ENCODE assay signal across 19 cellular contexts in genomic region chr7:99457646-99458493, GRCh38. TPM values are rescaled to one million over a fixed set of nuclear protein-coding genes. Genes with fewer than 3 reads are reported as not detected.
DNase-seq lines count a peak whose midpoint lies in the region; ATAC-seq and TF ChIP-seq lines count a peak whose summit lies in the region.
"Had no signal": no experiment of that assay in that cellular context is flagged by ENCODE, and none has a peak within 500 bp of the region (broad histone marks: within the 10 kb centered on the region; RNA-seq: fewer than 3 reads in every experiment).

No MANE protein-coding gene starts in this region.

- peaks cover 85% of the 10 kb centered on the region for H3K36me3 ChIP-seq in endodermal cell (ENCODE audit: control insufficient read depth, insufficient read depth, low read length)

- H3K27me3 Mint-ChIP-seq in activated CD8-positive, alpha-beta T cell treated with anti-CD3 and anti-CD28 coated beads for 36 hours = no peaks in the 10 kb centered on the region
- H3K27me3 Mint-ChIP-seq in activated CD8-positive, alpha-beta T cell treated with anti-CD3 and anti-CD28 coated beads, Interleukin-2, amount 10 ng/mL, durations not matched to agents 7 days and 5 days (ENCODE audit: low read depth) = no peaks in the 10 kb centered on the region
- H3K27me3 Mint-ChIP-seq in endodermal cell (ENCODE audit: insufficient read depth) = no peaks in the 10 kb centered on the region
- no peaks in the 10 kb centered on the region for H3K27me3 Mint-ChIP-seq in activated naive CD4-positive, alpha-beta T cell treated with anti-CD3 and anti-CD28 coated beads, Interleukin-2, amount 10 ng/mL, durations not matched to agents 7 days and 5 days
- H3K27me3 Mint-ChIP-seq: activated CD4-positive, alpha-beta T cell treated with anti-CD3 and anti-CD28 coated beads, Interleukin-2, amount 10 ng/mL, durations not matched to agents 7 days and 5 days had no signal

- WGBS in endodermal cell (ENCODE audit: insufficient coverage in 1 of 2, insufficient read length in 1 of 2), 2 experiments = 93 to 95% methylated on average over 19 to 27 of the region's 27 CpGs

- CTCF ChIA-PET in activated CD8-positive, alpha-beta T cell treated with anti-CD3 and anti-CD28 coated beads for 36 hours (lab: Charles Lee) = interaction anchor here (1.0 kb wide), 1 partner anchor 46 kb away, joined by 3 read pairs; the partner anchor contains the start of gene ZKSCAN5
- CTCF ChIA-PET in activated CD8-positive, alpha-beta T cell treated with anti-CD3 and anti-CD28 coated beads, Interleukin-2, amount 10 ng/mL, durations not matched to agents 7 days and 5 days (lab: Charles Lee) = no interaction called here
- CTCF ChIA-PET in activated naive CD4-positive, alpha-beta T cell treated with anti-CD3 and anti-CD28 coated beads, Interleukin-2, amount 10 ng/mL, durations not matched to agents 7 days and 5 days (lab: Charles Lee) = interaction anchor here (1.2 kb wide), 1 partner anchor 28 kb away, joined by 3 read pairs; no protein-coding TSS in a partner anchor

- no peak for DNase-seq in activated CD8-positive, alpha-beta T cell treated with anti-CD3 and anti-CD28 coated beads for 36 hours
- DNase-seq in activated CD8-positive, alpha-beta T cell treated with anti-CD3 and anti-CD28 coated beads, Interleukin-2, amount 10 ng/mL, durations not matched to agents 7 days and 5 days = no peak
- DNase-seq in endodermal cell (no peak), sciatic nerve (ENCODE audit: low spot score) (no peak), putamen (ENCODE audit: low spot score) (no peak)
- no peak for DNase-seq in activated naive CD4-positive, alpha-beta T cell treated with anti-CD3 and anti-CD28 coated beads, Interleukin-2, amount 10 ng/mL, durations not matched to agents 7 days and 5 days
- DNase-seq: activated CD4-positive, alpha-beta T cell treated with anti-CD3 and anti-CD28 coated beads, Interleukin-2, amount 10 ng/mL, durations not matched to agents 7 days and 5 days; activated CD8-positive, alpha-beta memory T cell treated with anti-CD3 and anti-CD28 coated beads, Interleukin-2, amount 50 U/mL, for 4 hours; activated effector memory CD4-positive, alpha-beta T cell treated with anti-CD3 and anti-CD28 coated beads, Interleukin-2, amount 50 U/mL, for 16 hours; adrenal gland; immature natural killer cell; MV-4-11; NCI-H1694 treated with DMSO at 0.1 percent for 48 hours; NCI-H2227 treated with DMSO at 0.1 percent for 48 hours; PC-3; SIG-M5; stimulated activated CD4-positive, alpha-beta T cell treated with anti-CD3 and anti-CD28 coated beads, Interleukin-4, amount 100 ng/mL, for 4 hours had no signal

- H3K4me3 Mint-ChIP-seq in activated CD8-positive, alpha-beta T cell treated with anti-CD3 and anti-CD28 coated beads for 36 hours = no peak overlapping the region
- H3K4me3 Mint-ChIP-seq in activated CD8-positive, alpha-beta T cell treated with anti-CD3 and anti-CD28 coated beads, Interleukin-2, amount 10 ng/mL, durations not matched to agents 7 days and 5 days = no peak overlapping the region
- H3K4me3 Mint-ChIP-seq in endodermal cell = no peak overlapping the region
- no peak overlapping the region for H3K4me3 Mint-ChIP-seq in activated naive CD4-positive, alpha-beta T cell treated with anti-CD3 and anti-CD28 coated beads, Interleukin-2, amount 10 ng/mL, durations not matched to agents 7 days and 5 days
- H3K4me3 Mint-ChIP-seq: activated CD4-positive, alpha-beta T cell treated with anti-CD3 and anti-CD28 coated beads, Interleukin-2, amount 10 ng/mL, durations not matched to agents 7 days and 5 days; immature natural killer cell; T-helper 1 cell treated with Interleukin-12 subunit alpha and Interleukin-12 subunit beta and Interleukin-4 antibody, amounts not matched to agents 30 μg/mL and 1 μg/mL, for 36 hours had no signal

- no peaks in the 10 kb centered on the region for H3K9me3 ChIP-seq in endodermal cell (ENCODE audit: control insufficient read depth, low read length)
- H3K9me3 ChIP-seq: adrenal gland had no signal

- no peaks in the 10 kb centered on the region for H3K27me3 ChIP-seq in endodermal cell (ENCODE audit: control insufficient read depth, insufficient read depth, low read length, poor library complexity, severe bottlenecking)
- H3K27me3 ChIP-seq: adrenal gland had no signal

- no peaks in the 10 kb centered on the region for H3K4me1 ChIP-seq in endodermal cell (ENCODE audit: control insufficient read depth, insufficient read depth, low read length)

- peaks cover 38% of the 10 kb centered on the region for H3K36me3 Mint-ChIP-seq in activated CD8-positive, alpha-beta T cell treated with anti-CD3 and anti-CD28 coated beads for 36 hours (ENCODE audit: low read depth)
- H3K36me3 Mint-ChIP-seq in activated CD8-positive, alpha-beta T cell treated with anti-CD3 and anti-CD28 coated beads, Interleukin-2, amount 10 ng/mL, durations not matched to agents 7 days and 5 days (ENCODE audit: low read depth) = peaks cover 67% of the 10 kb centered on the region
- H3K36me3 Mint-ChIP-seq in endodermal cell (ENCODE audit: low read depth) = peaks cover 86% of the 10 kb centered on the region
- peaks cover 55% of the 10 kb centered on the region for H3K36me3 Mint-ChIP-seq in activated naive CD4-positive, alpha-beta T cell treated with anti-CD3 and anti-CD28 coated beads, Interleukin-2, amount 10 ng/mL, durations not matched to agents 7 days and 5 days

- H3K4me3 ChIP-seq in endodermal cell (ENCODE audit: low read length) = no peak overlapping the region
- H3K4me3 ChIP-seq: adrenal gland had no signal

- intact Hi-C loops in activated CD8-positive, alpha-beta T cell treated with anti-CD3 and anti-CD28 coated beads for 36 hours (cut with micrococcal nuclease) = no loop called here
- intact Hi-C loops in sciatic nerve (cut with DNase I) = no loop called here

- POLR2A ChIA-PET in activated CD8-positive, alpha-beta T cell treated with anti-CD3 and anti-CD28 coated beads for 36 hours (lab: Charles Lee) = interaction anchor here (1.8 kb wide), 1 partner anchor 14 kb away, joined by 8 read pairs; no protein-coding TSS in a partner anchor
- POLR2A ChIA-PET in activated CD8-positive, alpha-beta T cell treated with anti-CD3 and anti-CD28 coated beads, Interleukin-2, amount 10 ng/mL, durations not matched to agents 7 days and 5 days (lab: Charles Lee) = no interaction called here

- H3K9me3 Mint-ChIP-seq in activated CD8-positive, alpha-beta T cell treated with anti-CD3 and anti-CD28 coated beads for 36 hours = no peaks in the 10 kb centered on the region
- no peaks in the 10 kb centered on the region for H3K9me3 Mint-ChIP-seq in activated CD8-positive, alpha-beta T cell treated with anti-CD3 and anti-CD28 coated beads, Interleukin-2, amount 10 ng/mL, durations not matched to agents 7 days and 5 days (ENCODE audit: insufficient read depth)
- H3K9me3 Mint-ChIP-seq in endodermal cell = peaks cover 3% of the 10 kb centered on the region
- no peaks in the 10 kb centered on the region for H3K9me3 Mint-ChIP-seq in activated naive CD4-positive, alpha-beta T cell treated with anti-CD3 and anti-CD28 coated beads, Interleukin-2, amount 10 ng/mL, durations not matched to agents 7 days and 5 days
- H3K9me3 Mint-ChIP-seq: activated CD4-positive, alpha-beta T cell treated with anti-CD3 and anti-CD28 coated beads, Interleukin-2, amount 10 ng/mL, durations not matched to agents 7 days and 5 days; immature natural killer cell; T-helper 1 cell treated with Interleukin-12 subunit alpha and Interleukin-12 subunit beta and Interleukin-4 antibody, amounts not matched to agents 30 μg/mL and 1 μg/mL, for 36 hours had no signal

- peaks cover 17% of the 10 kb centered on the region for H3K4me1 Mint-ChIP-seq in activated CD8-positive, alpha-beta T cell treated with anti-CD3 and anti-CD28 coated beads for 36 hours (ENCODE audit: low read depth)
- peaks cover 15% of the 10 kb centered on the region for H3K4me1 Mint-ChIP-seq in activated CD8-positive, alpha-beta T cell treated with anti-CD3 and anti-CD28 coated beads, Interleukin-2, amount 10 ng/mL, durations not matched to agents 7 days and 5 days (ENCODE audit: low read depth)
- no peaks in the 10 kb centered on the region for H3K4me1 Mint-ChIP-seq in endodermal cell
- H3K4me1 Mint-ChIP-seq in activated naive CD4-positive, alpha-beta T cell treated with anti-CD3 and anti-CD28 coated beads, Interleukin-2, amount 10 ng/mL, durations not matched to agents 7 days and 5 days = peaks cover 15% of the 10 kb centered on the region

- no peak for TF ChIP-seq CTCF in activated CD8-positive, alpha-beta T cell treated with anti-CD3 and anti-CD28 coated beads for 36 hours (IDR thresholded peaks at IDR 0.05)
- TF ChIP-seq CTCF in endodermal cell (conservative IDR thresholded peaks at IDR 0.05) = no peak

- no peak for ATAC-seq in activated CD8-positive, alpha-beta T cell treated with anti-CD3 and anti-CD28 coated beads for 36 hours
- ATAC-seq in activated CD8-positive, alpha-beta T cell treated with anti-CD3 and anti-CD28 coated beads, Interleukin-2, amount 10 ng/mL, durations not matched to agents 7 days and 5 days = no peak
- peak; percentile 12 for ATAC-seq in sciatic nerve
- ATAC-seq: PC-3 had no signal

- H3K27ac ChIP-seq in endodermal cell (ENCODE audit: low read depth, low read length) = no peak overlapping the region
- H3K27ac ChIP-seq: adrenal gland, VCaP had no signal

- peak overlapping the region; percentile 46 for H3K27ac Mint-ChIP-seq in activated CD8-positive, alpha-beta T cell treated with anti-CD3 and anti-CD28 coated beads for 36 hours
- H3K27ac Mint-ChIP-seq in activated CD8-positive, alpha-beta T cell treated with anti-CD3 and anti-CD28 coated beads, Interleukin-2, amount 10 ng/mL, durations not matched to agents 7 days and 5 days = no peak overlapping the region
- peak overlapping the region; percentile 48 for H3K27ac Mint-ChIP-seq in endodermal cell
- H3K27ac Mint-ChIP-seq in activated naive CD4-positive, alpha-beta T cell treated with anti-CD3 and anti-CD28 coated beads, Interleukin-2, amount 10 ng/mL, durations not matched to agents 7 days and 5 days = no peak overlapping the region
- H3K27ac Mint-ChIP-seq: T-helper 1 cell treated with Interleukin-12 subunit alpha and Interleukin-12 subunit beta and Interleukin-4 antibody, amounts not matched to agents 30 μg/mL and 1 μg/mL, for 36 hours had no signal

- H3K9ac ChIP-seq in endodermal cell (ENCODE audit: extremely low read depth, low read length, poor library complexity, severe bottlenecking) = no peak overlapping the region

RNA-seq across cellular contexts. Expression of gene ATP5MF, which starts 8.1 kb away (rescaled TPM):
- 100 to 1,000 TPM; 416 to 417 TPM for total RNA-seq in activated CD8-positive, alpha-beta T cell treated with anti-CD3 and anti-CD28 coated beads for 36 hours
- total RNA-seq in activated CD8-positive, alpha-beta T cell treated with anti-CD3 and anti-CD28 coated beads, Interleukin-2, amount 10 ng/mL, durations not matched to agents 7 days and 5 days = 100 to 1,000 TPM; 437 to 479 TPM
- total RNA-seq in endodermal cell = 100 to 1,000 TPM; 455 to 472 TPM
- polyA plus RNA-seq in endodermal cell (2013, experiment 1 of 2) = 477 TPM
- 427 TPM for polyA plus RNA-seq in endodermal cell (2013, experiment 2 of 2)
- total RNA-seq in sciatic nerve = 144 TPM

RNA-seq across cellular contexts. Expression of gene ZNF789, which starts 14.8 kb away (rescaled TPM):
- 10 to 100 TPM; 18.8 to 19.1 TPM for total RNA-seq in activated CD8-positive, alpha-beta T cell treated with anti-CD3 and anti-CD28 coated beads for 36 hours
- total RNA-seq in activated CD8-positive, alpha-beta T cell treated with anti-CD3 and anti-CD28 coated beads, Interleukin-2, amount 10 ng/mL, durations not matched to agents 7 days and 5 days = 10 to 100 TPM; 21.5 to 24.2 TPM
- total RNA-seq in endodermal cell = 10 to 100 TPM; 13.7 to 16.5 TPM
- polyA plus RNA-seq in endodermal cell (2013, experiment 1 of 2) = 14.0 TPM
- 11.0 TPM for polyA plus RNA-seq in endodermal cell (2013, experiment 2 of 2)
- total RNA-seq in sciatic nerve = 12.4 TPM

RNA-seq across cellular contexts. Expression of gene CPSF4, which starts 19.1 kb away (rescaled TPM):
- total RNA-seq in activated CD8-positive, alpha-beta T cell treated with anti-CD3 and anti-CD28 coated beads for 36 hours = 10 to 100 TPM; 62.3 to 64.6 TPM
- total RNA-seq in activated CD8-positive, alpha-beta T cell treated with anti-CD3 and anti-CD28 coated beads, Interleukin-2, amount 10 ng/mL, durations not matched to agents 7 days and 5 days = 10 to 100 TPM; 64.0 to 65.8 TPM
- total RNA-seq in endodermal cell (100 to 1,000 TPM in 1 of 2 donors, 10 to 100 TPM in 1; 87.3 to 126 TPM), sciatic nerve (38.0 TPM)
- 89.5 TPM for polyA plus RNA-seq in endodermal cell (2013, experiment 1 of 2)
- polyA plus RNA-seq in endodermal cell (2013, experiment 2 of 2) = 81.8 TPM

RNA-seq across cellular contexts. Expression of gene PTCD1, which starts 19.3 kb away (rescaled TPM):
- total RNA-seq in activated CD8-positive, alpha-beta T cell treated with anti-CD3 and anti-CD28 coated beads for 36 hours = 1 to 10 TPM; 7.2 to 8.2 TPM
- total RNA-seq in activated CD8-positive, alpha-beta T cell treated with anti-CD3 and anti-CD28 coated beads, Interleukin-2, amount 10 ng/mL, durations not matched to agents 7 days and 5 days = 10 to 100 TPM; 10.9 to 13.4 TPM
- 10 to 100 TPM; 11.9 to 12.5 TPM for total RNA-seq in endodermal cell
- polyA plus RNA-seq in endodermal cell (2013, experiment 1 of 2) = 5.8 TPM
- 5.2 TPM for polyA plus RNA-seq in endodermal cell (2013, experiment 2 of 2)
- total RNA-seq in sciatic nerve = 4.4 TPM

RNA-seq across cellular contexts. Expression of gene ZNF394, which starts 42.2 kb away (rescaled TPM):
- total RNA-seq in activated CD8-positive, alpha-beta T cell treated with anti-CD3 and anti-CD28 coated beads for 36 hours = 10 to 100 TPM; 25.9 to 28.0 TPM
- 10 to 100 TPM; 48.3 to 58.1 TPM for total RNA-seq in activated CD8-positive, alpha-beta T cell treated with anti-CD3 and anti-CD28 coated beads, Interleukin-2, amount 10 ng/mL, durations not matched to agents 7 days and 5 days
- total RNA-seq in endodermal cell (10 to 100 TPM; 21.0 to 22.0 TPM), sciatic nerve (38.8 TPM)
- 14.2 TPM for polyA plus RNA-seq in endodermal cell (2013, experiment 1 of 2)
- 11.8 TPM for polyA plus RNA-seq in endodermal cell (2013, experiment 2 of 2)

Comparison
In these comparisons a context has a peak if more than half of its experiments do, and no peak if none do; other contexts are left out.
1. H3K27ac Mint-ChIP-seq: peak in activated CD8-positive, alpha-beta T cell treated with anti-CD3 and anti-CD28 coated beads for 36 hours (single experiment) and endodermal cell (single experiment); none in activated CD8-positive, alpha-beta T cell treated with anti-CD3 and anti-CD28 coated beads, Interleukin-2, amount 10 ng/mL, durations not matched to agents 7 days and 5 days (single experiment) and activated naive CD4-positive, alpha-beta T cell treated with anti-CD3 and anti-CD28 coated beads, Interleukin-2, amount 10 ng/mL, durations not matched to agents 7 days and 5 days (single experiment).